8 cellular contexts compared by ENCODE assay signal in the genomic region with DNA sequence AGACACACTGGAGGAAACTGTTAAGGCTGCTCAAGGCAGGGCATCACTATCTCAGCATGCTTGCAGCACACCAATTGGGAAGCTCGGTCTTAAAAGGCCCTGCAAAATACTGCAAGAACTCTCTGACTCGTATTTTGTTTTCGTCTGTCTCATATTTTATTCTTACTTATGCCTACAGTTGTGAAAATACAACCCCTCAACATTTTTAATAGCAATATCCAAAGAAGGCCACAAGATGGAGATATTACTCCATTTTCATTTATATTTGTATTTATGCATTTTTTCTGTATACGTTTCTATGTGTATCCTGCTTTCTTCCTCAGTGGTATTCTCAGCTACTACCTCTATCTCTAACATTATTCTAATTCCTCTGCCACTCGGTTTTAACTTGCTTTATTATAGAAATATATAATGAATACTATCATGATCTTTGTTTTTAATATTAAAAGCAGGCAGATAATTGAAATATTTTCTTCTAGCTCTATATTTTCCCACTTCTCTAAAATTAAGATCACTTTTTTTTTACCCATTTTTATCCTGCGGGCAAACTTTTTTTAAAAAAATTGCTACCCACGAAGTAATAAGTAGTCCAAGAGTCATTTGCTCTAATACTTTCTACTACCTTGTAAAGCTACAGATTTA. TPM values are rescaled to one million over a fixed set of nuclear protein-coding genes. Genes with fewer than 3 reads are reported as not detected.
DNase-seq lines count a peak whose midpoint lies in the region; ATAC-seq and TF ChIP-seq lines count a peak whose summit lies in the region.

No MANE protein-coding gene starts in this region.

- H3K9me3 Mint-ChIP-seq in CD14-positive monocyte = no peaks in the 10 kb centered on the region
- H3K9me3 Mint-ChIP-seq in HFFc6 = no peaks in the 10 kb centered on the region
- H3K9me3 Mint-ChIP-seq in activated naive CD8-positive, alpha-beta T cell treated with anti-CD3 and anti-CD28 coated beads for 36 hours = no peaks in the 10 kb centered on the region

- H3K9me3 ChIP-seq in ascending aorta (no peaks in the 10 kb centered on the region), lower lobe of right lung (no peaks in the 10 kb centered on the region)

- H3K4me3 Mint-ChIP-seq in CD14-positive monocyte = no peak overlapping the region
- no peak overlapping the region for H3K4me3 Mint-ChIP-seq in HFFc6
- no peak overlapping the region for H3K4me3 Mint-ChIP-seq in activated naive CD8-positive, alpha-beta T cell treated with anti-CD3 and anti-CD28 coated beads for 36 hours

- intact Hi-C loops in CD14-positive monocyte (cut with micrococcal nuclease) (loop anchor here in 1 of 2 donors (10.0 kb wide), 1 partner anchor 1071 kb away; no protein-coding TSS in a partner anchor), ascending aorta (cut with DNase I) (no loop called here), lower lobe of right lung (cut with DNase I) (loop anchor here (10.0 kb wide), 1 partner anchor 311 kb away; no protein-coding TSS in a partner anchor)

- H3K4me3 ChIP-seq in ascending aorta = no peak overlapping the region
- no peak overlapping the region for H3K4me3 ChIP-seq in lower lobe of right lung

- H3K36me3 Mint-ChIP-seq in CD14-positive monocyte (no peaks in the 10 kb centered on the region), HFFc6 (ENCODE audit: low read depth) (no peaks in the 10 kb centered on the region)
- H3K36me3 Mint-ChIP-seq in activated naive CD8-positive, alpha-beta T cell treated with anti-CD3 and anti-CD28 coated beads for 36 hours = no peaks in the 10 kb centered on the region

- DNase-seq in CD14-positive monocyte (ENCODE audit: low spot score) = no peak
- peak; percentile 33 for DNase-seq in HFFc6
- no peak for DNase-seq in ascending aorta (ENCODE audit: low spot score in 2 of 2)
- no peak for DNase-seq in lower lobe of right lung
- no peak for DNase-seq in activated naive CD8-positive, alpha-beta T cell treated with anti-CD3 and anti-CD28 coated beads for 36 hours
- no peak for DNase-seq in NCI-H774 (lab: John Stamatoyannopoulos, UW)

- H3K27ac ChIP-seq in ascending aorta (no peak overlapping the region), lower lobe of right lung (no peak overlapping the region)

- H3K4me1 ChIP-seq in ascending aorta (peaks cover 0 to 3% of the 10 kb centered on the region in 2 donors), lower lobe of right lung (peaks cover 7% of the 10 kb centered on the region)

- H3K4me1 Mint-ChIP-seq in CD14-positive monocyte (peaks cover 30% of the 10 kb centered on the region), HFFc6 (ENCODE audit: low read depth) (peaks cover 15% of the 10 kb centered on the region)
- H3K4me1 Mint-ChIP-seq in activated naive CD8-positive, alpha-beta T cell treated with anti-CD3 and anti-CD28 coated beads for 36 hours = peaks cover 28% of the 10 kb centered on the region

- H3K27me3 ChIP-seq in ascending aorta = no peaks in the 10 kb centered on the region
- no peaks in the 10 kb centered on the region for H3K27me3 ChIP-seq in lower lobe of right lung (ENCODE audit: low read depth)

- H3K27ac Mint-ChIP-seq in CD14-positive monocyte (no peak overlapping the region), HFFc6 (no peak overlapping the region)
- H3K27ac Mint-ChIP-seq in activated naive CD8-positive, alpha-beta T cell treated with anti-CD3 and anti-CD28 coated beads for 36 hours = no peak overlapping the region

- TF ChIP-seq CTCF in CD14-positive monocyte (IDR thresholded peaks at IDR 0.05) (peak; percentile 77), HFFc6 (IDR thresholded peaks at IDR 0.05) (peak; percentile 85), ascending aorta (IDR thresholded peaks at IDR 0.05) (peak; percentile 30 to 50 (median 45)), lower lobe of right lung (IDR thresholded peaks at IDR 0.05) (peak; percentile 64)

- no peak for ATAC-seq in lower lobe of right lung
- no peak for ATAC-seq in HG02981 (IDR thresholded peaks at IDR 0.05; ENCODE audit: unreplicated experiment)
- no peak for ATAC-seq in HG03135 (IDR thresholded peaks at IDR 0.05; ENCODE audit: unreplicated experiment)

- no peaks in the 10 kb centered on the region for H3K27me3 Mint-ChIP-seq in CD14-positive monocyte (ENCODE audit: low read depth in 3 of 3)
- H3K27me3 Mint-ChIP-seq in HFFc6 (ENCODE audit: insufficient read depth) = no peaks in the 10 kb centered on the region; the same call in 1 of the 2 replicates
- H3K27me3 Mint-ChIP-seq in activated naive CD8-positive, alpha-beta T cell treated with anti-CD3 and anti-CD28 coated beads for 36 hours = no peaks in the 10 kb centered on the region

- H3K36me3 ChIP-seq in ascending aorta = no peaks in the 10 kb centered on the region
- no peaks in the 10 kb centered on the region for H3K36me3 ChIP-seq in lower lobe of right lung

RNA-seq across cellular contexts. Expression of gene DNAJC1, which starts 10.0 kb away (rescaled TPM):
- polyA plus RNA-seq in CD14-positive monocyte = 10 to 100 TPM; 12.5 to 12.9 TPM
- total RNA-seq in HFFc6 (2021; fragmentation: NEBNext Ultra II Directional; extraction: Animal tissue kit (Norgen Biotek cat#: 25700)) = 10 to 100 TPM; 17.3 to 25.5 (median 17.9) TPM
- total RNA-seq in ascending aorta (26.1 TPM), lower lobe of right lung (32.5 TPM)
- total RNA-seq in activated naive CD8-positive, alpha-beta T cell treated with anti-CD3 and anti-CD28 coated beads for 36 hours = 10 to 100 TPM; 25.0 to 26.9 TPM
